15 cellular contexts compared by ENCODE assay signal in the genomic region with DNA sequence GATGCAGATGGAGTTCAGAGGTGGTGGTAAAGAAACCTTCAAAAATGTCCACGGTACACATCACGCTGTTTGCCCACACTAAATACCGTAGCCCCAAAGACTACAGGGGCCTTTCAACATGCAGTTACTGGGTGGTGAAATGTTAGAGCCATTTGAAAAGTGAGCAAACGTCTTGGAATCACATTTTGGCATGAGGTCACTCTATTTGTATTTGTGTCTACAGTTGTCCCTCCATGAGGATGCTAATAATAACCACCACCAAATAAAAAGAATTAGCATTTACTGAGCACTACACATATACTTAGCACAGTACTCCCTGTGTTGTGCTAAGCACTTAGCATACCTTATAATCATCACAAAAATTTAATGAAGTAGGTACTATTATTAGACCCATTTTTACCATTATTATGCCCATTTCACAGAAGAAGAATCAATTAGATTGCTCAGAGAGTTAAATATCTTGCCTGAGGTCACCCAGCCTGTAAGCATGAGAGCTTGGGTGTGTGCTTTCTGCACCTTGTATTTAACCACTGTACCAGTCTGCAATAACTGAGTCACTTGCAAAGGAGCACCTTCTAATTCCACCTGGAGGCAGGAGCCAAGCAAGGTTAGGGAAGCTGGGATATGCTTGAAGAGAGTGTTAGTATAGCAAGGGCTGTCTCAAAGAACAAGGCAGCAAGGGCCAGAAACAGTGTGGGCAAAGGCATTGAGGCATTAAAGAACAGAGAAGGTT. TPM values are rescaled to one million over a fixed set of nuclear protein-coding genes. Genes with fewer than 3 reads are reported as not detected.
DNase-seq lines count a peak whose midpoint lies in the region; FAIRE-seq and TF ChIP-seq lines count a peak whose summit lies in the region.
"Had no signal": no experiment of that assay in that cellular context is flagged by ENCODE, and none has a peak within 500 bp of the region (broad histone marks: within the 10 kb centered on the region; RNA-seq: fewer than 3 reads in every experiment).

No MANE protein-coding gene starts in this region.

- H3K27ac ChIP-seq in HUES64 (ENCODE audit: low read depth, low read length) (peak overlapping the region; percentile 85), H1 (ENCODE audit: low read depth, low read length) (no peak overlapping the region; the same call in 1 of the 2 replicates), keratinocyte (ENCODE audit: control insufficient read depth, insufficient read depth, low read length) (no peak overlapping the region)

- H3K23me2 ChIP-seq in H1 (ENCODE audit: low read depth, low read length) = no peaks in the 10 kb centered on the region

- H2AFZ ChIP-seq in H1 (ENCODE audit: low read length) (no peak overlapping the region), keratinocyte (ENCODE audit: control insufficient read depth, low read length) (no peak overlapping the region)

- TF ChIP-seq CTCF in H1 (IDR thresholded peaks at IDR 0.05; ENCODE audit: control extremely low read depth in 1 of 3, insufficient read depth in 1 of 3, low read depth in 1 of 3, low read length in 3 of 3) (no peak), keratinocyte (optimal IDR thresholded peaks at IDR 0.05 in 1 of 3, IDR thresholded peaks at IDR 0.05 in 1 of 3, conservative IDR thresholded peaks at IDR 0.05 in 1 of 3; ENCODE audit: extremely low read depth in 1 of 3, insufficient read depth in 2 of 3, low read length in 3 of 3) (no peak)

- H3K14ac ChIP-seq in H1 (ENCODE audit: insufficient read length) = no peak overlapping the region

- peak overlapping the region; percentile 25 for H2BK120ac ChIP-seq in H1 (replicated peaks; ENCODE audit: low read depth, low read length)

- no peak overlapping the region for H3K56ac ChIP-seq in H1 (replicated peaks; ENCODE audit: insufficient read length, low read depth, low read length)

- CTCF ChIA-PET in H1 (lab: Charles Lee; ENCODE audit: partially characterized antibody) = interaction anchor here (0.8 to 21.7 kb wide), 6 partner anchors 8 to 326 kb away, joined by 3 to 620 read pairs (median 6); no protein-coding TSS in a partner anchor

- H2BK12ac ChIP-seq in H1 (ENCODE audit: low read depth, low read length) = peak overlapping the region; percentile 72

- POLR2A ChIA-PET in H1 (lab: Charles Lee; ENCODE audit: partially characterized antibody) = interaction anchor here (1.1 to 3.0 kb wide), 5 partner anchors 8 to 58 kb away, joined by 3 to 11 read pairs (median 4); partner anchors contain the start of gene DNTTIP2

- H2AK5ac ChIP-seq in H1 (ENCODE audit: low read depth, low read length) = no peak overlapping the region

- H3K36me3 ChIP-seq in HUES64 (ENCODE audit: insufficient read depth, low read length) (no peaks in the 10 kb centered on the region), H1 (ENCODE audit: control insufficient read depth in 2 of 4, insufficient read depth in 4 of 4, low read length in 3 of 4) (no peaks in the 10 kb centered on the region), keratinocyte (ENCODE audit: control insufficient read depth in 2 of 2, extremely low read depth in 1 of 2, insufficient read depth in 2 of 2, low read length in 2 of 2) (no peaks in the 10 kb centered on the region)

- peak overlapping the region; percentile 9 for H3K4ac ChIP-seq in H1 (replicated peaks; ENCODE audit: insufficient read length, low read depth, low read length)

- no peaks in the 10 kb centered on the region for H4K20me1 ChIP-seq in H1 (replicated peaks in 1 of 2; ENCODE audit: control insufficient read depth in 1 of 2, insufficient read depth in 2 of 2, low read length in 2 of 2)
- no peaks in the 10 kb centered on the region for H4K20me1 ChIP-seq in keratinocyte (ENCODE audit: control insufficient read depth, extremely low read depth, insufficient read depth, low read length)

- dilution Hi-C loops in keratinocyte (cut with MboI; ENCODE audit: extremely low pct_ligation_motif_present, low sequenced_read_pairs) = no loop called here

- H3K9me1 ChIP-seq in keratinocyte (ENCODE audit: control insufficient read depth, extremely low read depth, insufficient read depth, low read length) = no peaks in the 10 kb centered on the region

- no peaks in the 10 kb centered on the region for H3K79me2 ChIP-seq in H1 (ENCODE audit: control insufficient read depth in 1 of 2, insufficient read depth in 2 of 2, low read length in 2 of 2)
- H3K79me2 ChIP-seq in keratinocyte (ENCODE audit: control insufficient read depth, insufficient read depth, low read length) = no peaks in the 10 kb centered on the region

- no peak overlapping the region for H3K4me3 ChIP-seq in HUES64 (ENCODE audit: low read length)
- no peak overlapping the region for H3K4me3 ChIP-seq in H1 (ENCODE audit: extremely low read depth in 1 of 4, insufficient read depth in 2 of 4, low read depth in 3 of 4, low read length in 4 of 4)
- H3K4me3 ChIP-seq in keratinocyte (ENCODE audit: control insufficient read depth in 2 of 3, extremely low read depth in 1 of 3, insufficient read depth in 2 of 3, low read depth in 1 of 3, low read length in 3 of 3) = no peak overlapping the region

- H3K9ac ChIP-seq in HUES64 (ENCODE audit: low read depth, low read length) = no peak overlapping the region
- H3K9ac ChIP-seq in H1 (replicated peaks in 1 of 4; ENCODE audit: extremely low read depth in 1 of 4, low read depth in 3 of 4, low read length in 3 of 4) = no peak overlapping the region
- H3K9ac ChIP-seq in keratinocyte (ENCODE audit: control insufficient read depth, extremely low read depth, insufficient read depth, low read length) = no peak overlapping the region

- peak overlapping the region; percentile 11; the same call in 1 of the 2 replicates for H2BK5ac ChIP-seq in H1 (ENCODE audit: low read depth, low read length)

- H2BK15ac ChIP-seq in H1 (ENCODE audit: low read length) = no peak overlapping the region; the same call in 1 of the 2 replicates

- no peaks in the 10 kb centered on the region for H3K9me3 ChIP-seq in HUES64 (ENCODE audit: insufficient read depth, low read depth, low read length)
- no peaks in the 10 kb centered on the region for H3K9me3 ChIP-seq in H1 (ENCODE audit: insufficient read depth in 2 of 2, low read depth in 1 of 2, low read length in 1 of 2)
- no peaks in the 10 kb centered on the region for H3K9me3 ChIP-seq in keratinocyte (ENCODE audit: control insufficient read depth, low read depth, low read length)
- H3K9me3 ChIP-seq: Caco-2 had no signal

- no peak overlapping the region for H3K18ac ChIP-seq in H1 (ENCODE audit: extremely low read depth, low read length)

- DNase-seq in AG08395 (ENCODE audit: low spot score) = peak; percentile 31
- no peak for DNase-seq in H1 (ENCODE audit: low read depth in 1 of 2, low spot score in 2 of 2)
- no peak for DNase-seq in keratinocyte (ENCODE audit: low read depth, low spot score)
- no peak for DNase-seq in iPS-NIHi7 (ENCODE audit: extremely low spot score)
- no peak for DNase-seq in KG1 (lab: John Stamatoyannopoulos, UW)
- DNase-seq in NCI-H1930 (lab: John Stamatoyannopoulos, UW) = no peak
- DNase-seq in stimulated activated CD4-positive, alpha-beta T cell treated with anti-CD3 and anti-CD28 coated beads, Interleukin-12 subunit alpha, Interleukin-12 subunit beta, amount 100 ng/mL, for 4 hours = no peak
- DNase-seq: Caco-2, DMS53, MM.1S, NCI-H1105, NCI-H1694 treated with DMSO at 0.1 percent for 48 hours, NCI-H446, NCI-H748 treated with DMSO at 0.1 percent for 48 hours had no signal

- H4K91ac ChIP-seq in H1 (replicated peaks; ENCODE audit: insufficient read length, low read length) = peak overlapping the region; percentile 86

- no peak for TF ChIP-seq POLR2A in H1 (IDR thresholded peaks at IDR 0.05; ENCODE audit: control extremely low read depth in 1 of 2, low read depth in 2 of 2, low read length in 2 of 2)

- no peak overlapping the region for H4K8ac ChIP-seq in H1 (ENCODE audit: extremely low read depth, insufficient read depth, low read length)

- H3K4me1 ChIP-seq in HUES64 (ENCODE audit: insufficient read depth, low read length) (peaks cover 30% of the 10 kb centered on the region), H1 (replicated peaks in 1 of 4; ENCODE audit: control insufficient read depth in 3 of 4, insufficient read depth in 4 of 4, low read length in 3 of 4) (peaks cover 2 to 14% (median 10%) of the 10 kb centered on the region in 4 experiments), keratinocyte (ENCODE audit: control insufficient read depth, extremely low read depth, insufficient read depth, low read length) (peaks cover 46% of the 10 kb centered on the region)
- H3K4me1 ChIP-seq: Caco-2 had no signal

- peak overlapping the region in 1 of 2 experiments; percentile 48; a peak in 2 of 4 replicates for H3K4me2 ChIP-seq in H1 (ENCODE audit: insufficient read depth in 1 of 2, low read depth in 2 of 2, low read length in 2 of 2)
- H3K4me2 ChIP-seq in keratinocyte (ENCODE audit: control insufficient read depth, extremely low read depth, insufficient read depth, low read depth, low read length) = no peak overlapping the region

- H3K79me1 ChIP-seq in H1 (ENCODE audit: low read depth, low read length) = no peaks in the 10 kb centered on the region

- peak overlapping the region; percentile 40; the same call in 1 of the 2 replicates for H2BK20ac ChIP-seq in H1 (ENCODE audit: low read length)

- H4K5ac ChIP-seq in H1 (ENCODE audit: insufficient read length, low read depth, low read length) = no peak overlapping the region

- no peak for TF ChIP-seq RAD21 in H1 (IDR thresholded peaks at IDR 0.05 in 1 of 2, conservative IDR thresholded peaks at IDR 0.05 in 1 of 2; ENCODE audit: low read depth in 2 of 2, low read length in 2 of 2)

- WGBS in HUES64 = 79% methylated on average over 4 of the region's 4 CpGs
- WGBS in H1 (ENCODE audit: extremely low coverage in 1 of 2, insufficient coverage in 1 of 2, insufficient read length in 1 of 2, insufficient replicate concordance in 2 of 2, low coverage in 1 of 2, low lambda C conversion rate in 2 of 2, missing lambda C conversion rate in 1 of 2), 2 experiments = 86% methylated on average over 4 of the region's 4 CpGs; no CpG with 5 or more reads in 1 of the 2 experiments

- no peak for TF ChIP-seq EP300 in H1 (IDR thresholded peaks at IDR 0.05; ENCODE audit: borderline replicate concordance in 1 of 2, low read depth in 2 of 2, low read length in 2 of 2)

- H3K27me3 ChIP-seq in HUES64 (ENCODE audit: insufficient read depth, low read length) (no peaks in the 10 kb centered on the region), H1 (replicated peaks in 1 of 4; ENCODE audit: control insufficient read depth in 3 of 4, extremely low read depth in 1 of 4, insufficient read depth in 3 of 4, low read length in 3 of 4) (no peaks in the 10 kb centered on the region), keratinocyte (ENCODE audit: control insufficient read depth, extremely low read depth, insufficient read depth, low read length) (no peaks in the 10 kb centered on the region)

- FAIRE-seq in H1 (lab: Jason Lieb, UNC) = no peak
- FAIRE-seq in keratinocyte (lab: Jason Lieb, UNC) = peak; percentile 13

- H3K23ac ChIP-seq in H1 (ENCODE audit: insufficient read length) = no peak overlapping the region

RNA-seq across cellular contexts. Expression of gene DNTTIP2, which starts 57.4 kb away (rescaled TPM):
- 73.4 TPM for polyA plus RNA-seq in HUES64 (2013, experiment 1 of 2)
- polyA plus RNA-seq in HUES64 (2013, experiment 2 of 2) = 75.4 TPM
- 80.4 and 84.2 TPM in 2 replicates for total RNA-seq in H1 (2021; fragmentation: NEBNext Ultra II Directional; extraction: Animal tissue kit (Norgen Biotek cat#: 25700))
- polyA plus RNA-seq in H1 (2011; rRNA removed) = 3.1 and 6.3 TPM in 2 replicates
- 16.7 TPM for polyA plus RNA-seq in H1 (2011; cell fraction: cytosol; rRNA removed)
- 36.5 TPM for polyA plus RNA-seq in H1 (2011; cell fraction: nucleus; rRNA removed)
- 43.9 to 87.2 TPM (median 51.2 TPM) in 4 replicates for polyA plus RNA-seq in H1 (2012, experiment 1 of 2)
- polyA plus RNA-seq in H1 (2012, experiment 2 of 2) = 3.0 TPM
- 92.4 TPM for polyA plus RNA-seq in H1 (2013, experiment 1 of 2)
- polyA plus RNA-seq in H1 (2013, experiment 2 of 2) = 93.1 TPM
- polyA minus RNA-seq in H1 (2011; rRNA and poly(A)+ RNA removed) = 29.1 and 52.1 TPM in 2 replicates
- 12.0 TPM for polyA minus RNA-seq in H1 (2011; cell fraction: cytosol; rRNA and poly(A)+ RNA removed)
- polyA minus RNA-seq in H1 (2011; cell fraction: nucleus; rRNA and poly(A)+ RNA removed) = 30.2 TPM
- 28.0 to 46.2 TPM (median 32.7 TPM) in 3 replicates for polyA plus RNA-seq in keratinocyte
- 133 TPM for polyA plus RNA-seq in keratinocyte (2011; ENCODE audit: low read depth)
- polyA plus RNA-seq in keratinocyte (2011; cell fraction: cytosol; rRNA removed) = 19.4 and 39.1 TPM in 2 replicates
- 30.8 and 44.9 TPM in 2 replicates for polyA plus RNA-seq in keratinocyte (2011; cell fraction: nucleus; rRNA removed)
- 56.5 and 60.3 TPM in 2 replicates for polyA plus RNA-seq in keratinocyte (2012; ENCODE audit: low replicate concordance)
- polyA minus RNA-seq in keratinocyte = 8.7 to 49.8 TPM (median 26.9 TPM) in 3 replicates
- polyA minus RNA-seq in keratinocyte (2011; cell fraction: cytosol; rRNA and poly(A)+ RNA removed) = 10.4 TPM
- polyA minus RNA-seq in keratinocyte (2011; cell fraction: nucleus; rRNA and poly(A)+ RNA removed) = 13.2 and 54.1 TPM in 2 replicates
